In genomic region chr4:152266831-152267480, GRCh38 we compare ENCODE assay signal across 21 cellular contexts.
"Had no signal": no experiment of that assay in that cellular context is flagged by ENCODE, and none has a peak within 500 bp of the region (broad histone marks: within the 10 kb centered on the region; RNA-seq: fewer than 3 reads in every experiment).

No MANE protein-coding gene starts in this region.

- DNase-seq: activated CD4-positive, alpha-beta memory T cell treated with anti-CD3 and anti-CD28 coated beads, Interleukin-2, amount 10 ng/mL, durations not matched to agents 7 days and 5 days; activated CD4-positive, alpha-beta T cell treated with anti-CD3 and anti-CD28 coated beads, Interleukin-2, amount 50 U/mL, for 1 hour; activated CD4-positive, CD25-positive, alpha-beta regulatory T cell; activated gamma-delta T cell treated with Interleukin-2 at 50 U/mL for 16 hours; activated naive CD4-positive, alpha-beta T cell treated with anti-CD3 and anti-CD28 coated beads, Interleukin-2, amount 10 ng/mL, durations not matched to agents 7 days and 5 days; activated naive CD8-positive, alpha-beta T cell treated with anti-CD3 and anti-CD28 coated beads, Interleukin-2, amount 10 ng/mL, durations not matched to agents 7 days and 5 days; activated T-cell treated with anti-CD3 and anti-CD28 coated beads, Interleukin-2, amount 50 U/mL, for 72 hours; aorta; Karpas-422; NCI-H1105 treated with DMSO at 0.1 percent for 48 hours; NCI-H1436 treated with DMSO at 0.1 percent for 48 hours; NCI-H187; NCI-H2081; NCI-H446; NCI-H524; SIG-M5; T-helper 1 cell had no signal

- ATAC-seq: activated T-cell treated with anti-CD3 and anti-CD28 coated beads, Interleukin-2, amount 50 U/mL, for 72 hours; K562 had no signal

- H3K27ac ChIP-seq: SK-N-MC, VCaP had no signal

- FAIRE-seq: K562, RCC 7860 had no signal

- H3K4me3 ChIP-seq: K562, SK-N-MC had no signal
